Comparison of ENCODE assay signal across 8 cellular contexts in the genomic region with DNA sequence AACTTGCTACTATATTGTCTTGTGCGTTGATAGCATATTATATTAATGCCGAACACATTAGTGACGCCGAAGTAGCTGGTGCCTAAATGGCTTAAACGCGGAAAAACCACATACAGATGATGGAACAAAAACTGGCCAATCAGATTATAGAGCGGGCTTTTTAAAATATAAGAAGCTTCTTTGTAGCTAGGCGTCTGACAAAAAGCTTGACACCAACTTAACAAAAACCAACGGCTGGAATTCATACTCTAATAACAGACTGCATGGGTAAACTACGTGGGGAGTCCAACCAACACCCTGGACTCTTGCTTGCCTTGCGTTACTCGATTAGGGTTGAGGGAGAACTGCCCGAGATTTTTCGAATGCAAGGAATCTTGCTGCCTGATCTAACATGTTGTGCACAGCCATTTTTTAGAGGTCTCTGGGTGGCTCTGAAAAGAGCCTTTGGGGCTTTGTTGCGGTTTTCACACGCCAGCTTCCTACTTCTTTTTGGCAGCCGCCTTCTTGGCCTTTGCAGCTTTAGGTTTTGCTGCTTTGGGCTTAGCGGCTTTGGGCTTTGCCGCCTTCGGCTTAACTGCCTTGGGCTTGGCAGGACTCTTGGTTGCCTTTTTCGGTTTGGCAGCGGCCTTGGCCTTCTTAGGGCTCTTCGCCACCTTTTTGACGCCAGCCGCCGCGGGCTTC. TPM values are rescaled to one million over a fixed set of nuclear protein-coding genes. Genes with fewer than 3 reads are reported as not detected.
DNase-seq lines count a peak whose midpoint lies in the region; ATAC-seq and TF ChIP-seq lines count a peak whose summit lies in the region.

No MANE protein-coding gene starts in this region.

- peaks cover 11% of the 10 kb centered on the region for H3K36me3 Mint-ChIP-seq in activated naive CD4-positive, alpha-beta T cell treated with anti-CD3 and anti-CD28 coated beads for 36 hours (ENCODE audit: low read depth)
- H3K36me3 Mint-ChIP-seq in glutamatergic neuron (ENCODE audit: unreplicated experiment) = peaks cover 5% of the 10 kb centered on the region

- peak; percentile 45 for DNase-seq in GDM1 (lab: John Stamatoyannopoulos, UW)
- DNase-seq in NT2/D1 (ENCODE audit: low read depth, low spot score) = no peak
- peak; percentile 69 for DNase-seq in activated naive CD4-positive, alpha-beta T cell treated with anti-CD3 and anti-CD28 coated beads for 36 hours
- no peak for DNase-seq in glutamatergic neuron
- no peak for DNase-seq in cerebellar nuclear complex (lab: John Stamatoyannopoulos, UW)

- ATAC-seq in HG03135 (IDR thresholded peaks at IDR 0.05; ENCODE audit: unreplicated experiment) = peak; percentile 9
- no peak for ATAC-seq in GM18909 (IDR thresholded peaks at IDR 0.05; ENCODE audit: poor library complexity, unreplicated experiment)

- H3K9me3 Mint-ChIP-seq in activated naive CD4-positive, alpha-beta T cell treated with anti-CD3 and anti-CD28 coated beads for 36 hours = no peaks in the 10 kb centered on the region
- peaks cover 5% of the 10 kb centered on the region for H3K9me3 Mint-ChIP-seq in glutamatergic neuron (ENCODE audit: unreplicated experiment)

- peak overlapping the region; percentile 96 for H3K27ac Mint-ChIP-seq in activated naive CD4-positive, alpha-beta T cell treated with anti-CD3 and anti-CD28 coated beads for 36 hours
- H3K27ac Mint-ChIP-seq in glutamatergic neuron (ENCODE audit: unreplicated experiment) = peak overlapping the region; percentile 68

- H3K27me3 ChIP-seq in NT2/D1 (ENCODE audit: insufficient read depth, insufficient read length) (no peaks in the 10 kb centered on the region), rectal smooth muscle tissue (ENCODE audit: control insufficient read depth, insufficient read depth, low read length) (peaks cover 9% of the 10 kb centered on the region)

- H3K27ac ChIP-seq in rectal smooth muscle tissue (ENCODE audit: low read depth, low read length) = no peak overlapping the region

- CTCF ChIA-PET in activated naive CD4-positive, alpha-beta T cell treated with anti-CD3 and anti-CD28 coated beads for 36 hours (lab: Charles Lee) = interaction anchor here (1.3 to 3.9 kb wide), 5 partner anchors 28 to 46 kb away, joined by 3 to 35 read pairs (median 5); a partner anchor contains a TSS

- H3K9ac ChIP-seq in NT2/D1 (ENCODE audit: insufficient read length, low read depth) (peak overlapping the region; percentile 93), rectal smooth muscle tissue (ENCODE audit: low read length) (peak overlapping the region; percentile 51)

- peaks cover 8% of the 10 kb centered on the region for H3K27me3 Mint-ChIP-seq in activated naive CD4-positive, alpha-beta T cell treated with anti-CD3 and anti-CD28 coated beads for 36 hours (ENCODE audit: low read depth)
- peaks cover 2% of the 10 kb centered on the region for H3K27me3 Mint-ChIP-seq in glutamatergic neuron (ENCODE audit: unreplicated experiment)

- peaks cover 32% of the 10 kb centered on the region for H3K4me1 Mint-ChIP-seq in activated naive CD4-positive, alpha-beta T cell treated with anti-CD3 and anti-CD28 coated beads for 36 hours (ENCODE audit: low read depth)
- H3K4me1 Mint-ChIP-seq in glutamatergic neuron (ENCODE audit: low read depth, unreplicated experiment) = no peaks in the 10 kb centered on the region

- no peaks in the 10 kb centered on the region for H3K9me3 ChIP-seq in NT2/D1 (ENCODE audit: insufficient read depth, low read length)

- intact Hi-C loops in activated naive CD4-positive, alpha-beta T cell treated with anti-CD3 and anti-CD28 coated beads for 36 hours (cut with micrococcal nuclease) = loop anchor here (1.0 to 5.0 kb wide), 5 partner anchors 27 to 1834 kb away; a partner anchor contains a TSS

- H3K36me3 ChIP-seq in NT2/D1 (ENCODE audit: insufficient read depth, insufficient read length, low read length) = no peaks in the 10 kb centered on the region
- no peaks in the 10 kb centered on the region for H3K36me3 ChIP-seq in rectal smooth muscle tissue (ENCODE audit: control insufficient read depth, insufficient read depth, low read length)

- peak overlapping the region; percentile 71 for H3K4me3 ChIP-seq in NT2/D1 (ENCODE audit: insufficient read length, low read depth)
- peak overlapping the region; percentile 82 for H3K4me3 ChIP-seq in rectal smooth muscle tissue (ENCODE audit: low read length)

- peak overlapping the region; percentile 97 for H3K4me3 Mint-ChIP-seq in activated naive CD4-positive, alpha-beta T cell treated with anti-CD3 and anti-CD28 coated beads for 36 hours
- H3K4me3 Mint-ChIP-seq in glutamatergic neuron (ENCODE audit: unreplicated experiment) = peak overlapping the region; percentile 96

- H3K4me1 ChIP-seq in NT2/D1 (ENCODE audit: insufficient read depth, insufficient read length) = no peaks in the 10 kb centered on the region
- peaks cover 7% of the 10 kb centered on the region for H3K4me1 ChIP-seq in rectal smooth muscle tissue (ENCODE audit: control insufficient read depth, insufficient read depth, low read length)

- no peak for TF ChIP-seq CTCF in glutamatergic neuron (IDR thresholded peaks at IDR 0.05; ENCODE audit: partially characterized antibody, unreplicated experiment)

RNA-seq across cellular contexts. Expression of a gene that starts 45.7 kb away (rescaled TPM):
- total RNA-seq in activated naive CD4-positive, alpha-beta T cell treated with anti-CD3 and anti-CD28 coated beads for 36 hours = not detected
- not detected for total RNA-seq in glutamatergic neuron (ENCODE audit: unreplicated experiment)

Comparison
In these comparisons a context has a peak if more than half of its experiments do, and no peak if none do; other contexts are left out.
1. DNase-seq: peak in GDM1 (single experiment) and activated naive CD4-positive, alpha-beta T cell treated with anti-CD3 and anti-CD28 coated beads for 36 hours (single experiment); none in NT2/D1 (single experiment), glutamatergic neuron (single experiment) and cerebellar nuclear complex (0 of 2).